In genomic region chr1:223401873-223402789, GRCh38 we compare ENCODE assay signal across 12 cellular contexts. TPM values are rescaled to one million over a fixed set of nuclear protein-coding genes. Genes with fewer than 3 reads are reported as not detected.
DNase-seq lines count a peak whose midpoint lies in the region; ATAC-seq and TF ChIP-seq lines count a peak whose summit lies in the region.
"Had no signal": no experiment of that assay in that cellular context is flagged by ENCODE, and none has a peak within 500 bp of the region (broad histone marks: within the 10 kb centered on the region; RNA-seq: fewer than 3 reads in every experiment).

No MANE protein-coding gene starts in this region.

- no peak overlapping the region for H3K4me3 Mint-ChIP-seq in activated naive CD4-positive, alpha-beta T cell treated with anti-CD3 and anti-CD28 coated beads for 36 hours
- no peak overlapping the region for H3K4me3 Mint-ChIP-seq in stimulated activated naive CD8-positive, alpha-beta T cell treated with anti-CD3 and anti-CD28 coated beads, Interleukin-15, amount 100 ng/mL, for 72 hours
- H3K4me3 Mint-ChIP-seq: stimulated activated naive B cell treated with anti-CD40 and anti-IgM and Interleukin-4, amounts not matched to agents 10 μg/mL and 1 μg/mL and 100 μg/mL, for 72 hours had no signal

- POLR2A ChIA-PET in GM10248 (lab: Yijun Ruan, JAX), result no interaction called here

- peaks cover 26% of the 10 kb centered on the region for H3K4me1 Mint-ChIP-seq in activated naive CD4-positive, alpha-beta T cell treated with anti-CD3 and anti-CD28 coated beads for 36 hours (ENCODE audit: low read depth)
- H3K4me1 Mint-ChIP-seq in stimulated activated naive CD8-positive, alpha-beta T cell treated with anti-CD3 and anti-CD28 coated beads, Interleukin-15, amount 100 ng/mL, for 72 hours, result peaks cover 23% of the 10 kb centered on the region
- H3K4me1 Mint-ChIP-seq: stimulated activated naive B cell treated with anti-CD40 and anti-IgM and Interleukin-4, amounts not matched to agents 10 μg/mL and 1 μg/mL and 100 μg/mL, for 72 hours had no signal

- intact Hi-C loops in activated naive CD4-positive, alpha-beta T cell treated with anti-CD3 and anti-CD28 coated beads for 36 hours (cut with micrococcal nuclease), result loop anchor here (5.0 kb wide), 1 partner anchor 115 kb away; no protein-coding TSS in a partner anchor

- TF ChIP-seq CTCF in GM10248 (IDR thresholded peaks at IDR 0.05; ENCODE audit: control extremely low read depth, extremely low read depth, low read depth, missing control alignments), result no peak

- peak; percentile 82 for ATAC-seq in esophagus mucosa
- ATAC-seq in stimulated activated naive CD8-positive, alpha-beta T cell treated with anti-CD3 and anti-CD28 coated beads, Interleukin-15, amount 100 ng/mL, for 72 hours, result peak; percentile 59
- ATAC-seq: stimulated activated naive B cell treated with anti-CD40 and anti-IgM and Interleukin-4, amounts not matched to agents 10 μg/mL and 1 μg/mL and 100 μg/mL, for 72 hours had no signal

- no peaks in the 10 kb centered on the region for H3K36me3 Mint-ChIP-seq in activated naive CD4-positive, alpha-beta T cell treated with anti-CD3 and anti-CD28 coated beads for 36 hours (ENCODE audit: low read depth)
- H3K36me3 Mint-ChIP-seq: stimulated activated naive B cell treated with anti-CD40 and anti-IgM and Interleukin-4, amounts not matched to agents 10 μg/mL and 1 μg/mL and 100 μg/mL, for 72 hours had no signal

- H3K27me3 Mint-ChIP-seq in activated naive CD4-positive, alpha-beta T cell treated with anti-CD3 and anti-CD28 coated beads for 36 hours (ENCODE audit: low read depth), result no peaks in the 10 kb centered on the region
- H3K27me3 Mint-ChIP-seq in stimulated activated naive CD8-positive, alpha-beta T cell treated with anti-CD3 and anti-CD28 coated beads, Interleukin-15, amount 100 ng/mL, for 72 hours, result no peaks in the 10 kb centered on the region

- CTCF ChIA-PET in activated naive CD4-positive, alpha-beta T cell treated with anti-CD3 and anti-CD28 coated beads for 36 hours (lab: Charles Lee), result no interaction called here
- CTCF ChIA-PET in GM10248 (lab: Yijun Ruan, JAX), result interaction anchor here (1.5 kb wide), 1 partner anchor 10 kb away, joined by 3 read pairs; no protein-coding TSS in a partner anchor

- no peak overlapping the region for H3K27ac Mint-ChIP-seq in activated naive CD4-positive, alpha-beta T cell treated with anti-CD3 and anti-CD28 coated beads for 36 hours
- no peak overlapping the region for H3K27ac Mint-ChIP-seq in stimulated activated naive CD8-positive, alpha-beta T cell treated with anti-CD3 and anti-CD28 coated beads, Interleukin-15, amount 100 ng/mL, for 72 hours
- H3K27ac Mint-ChIP-seq: stimulated activated naive B cell treated with anti-CD40 and anti-IgM and Interleukin-4, amounts not matched to agents 10 μg/mL and 1 μg/mL and 100 μg/mL, for 72 hours had no signal

- H3K9me3 Mint-ChIP-seq in activated naive CD4-positive, alpha-beta T cell treated with anti-CD3 and anti-CD28 coated beads for 36 hours, result peaks cover 4% of the 10 kb centered on the region
- peaks cover 14 to 17% of the 10 kb centered on the region in 2 donors for H3K9me3 Mint-ChIP-seq in stimulated activated naive CD8-positive, alpha-beta T cell treated with anti-CD3 and anti-CD28 coated beads, Interleukin-15, amount 100 ng/mL, for 72 hours

- DNase-seq in activated naive CD4-positive, alpha-beta T cell treated with anti-CD3 and anti-CD28 coated beads for 36 hours, result peak; percentile 26
- DNase-seq in activated naive CD4-positive, alpha-beta T cell treated with Interleukin-2 at 50 U/mL for 16 hours, result no peak
- DNase-seq in RKO (ENCODE audit: low spot score), result peak; percentile 63
- DNase-seq in stimulated activated naive CD8-positive, alpha-beta T cell treated with anti-CD3 and anti-CD28 coated beads, Interleukin-15, amount 100 ng/mL, for 72 hours, result no peak
- DNase-seq in GM10248 (ENCODE audit: extremely low spot score), result no peak
- no peak for DNase-seq in DMS114 treated with DMSO at 0.1 percent for 48 hours (lab: John Stamatoyannopoulos, UW; ENCODE audit: unreplicated experiment)
- DNase-seq in epidermal melanocyte (ENCODE audit: insufficient read length, low spot score), result no peak
- DNase-seq: aorta; heart left ventricle; NCI-H1092 treated with DMSO at 0.1 percent for 48 hours; stimulated activated naive B cell treated with anti-CD40 and anti-IgM and Interleukin-4, amounts not matched to agents 10 μg/mL and 1 μg/mL and 100 μg/mL, for 72 hours had no signal

RNA-seq across cellular contexts. Expression of gene CCDC185, which starts 8.9 kb away (rescaled TPM):
- total RNA-seq in activated naive CD4-positive, alpha-beta T cell treated with anti-CD3 and anti-CD28 coated beads for 36 hours, result not detected
- 0.24 TPM for total RNA-seq in esophagus mucosa
- total RNA-seq: aorta, heart left ventricle had no signal

RNA-seq across cellular contexts. Expression of gene SUSD4, which starts 38.2 kb away (rescaled TPM):
- total RNA-seq in activated naive CD4-positive, alpha-beta T cell treated with anti-CD3 and anti-CD28 coated beads for 36 hours, result 1 to 10 TPM; 1.1 to 1.8 TPM
- total RNA-seq in esophagus mucosa, result 42.2 TPM

Comparison
In these comparisons a context has a peak if more than half of its experiments do, and no peak if none do; other contexts are left out.
1. DNase-seq: peak in activated naive CD4-positive, alpha-beta T cell treated with anti-CD3 and anti-CD28 coated beads for 36 hours (single experiment) and RKO (single experiment); none in activated naive CD4-positive, alpha-beta T cell treated with Interleukin-2 at 50 U/mL for 16 hours (single experiment), stimulated activated naive CD8-positive, alpha-beta T cell treated with anti-CD3 and anti-CD28 coated beads, Interleukin-15, amount 100 ng/mL, for 72 hours (0 of 2), GM10248 (single experiment), DMS114 treated with DMSO at 0.1 percent for 48 hours (single experiment) and epidermal melanocyte (single experiment).
2. RNA of gene SUSD4, which starts 38.2 kb away (total RNA-seq): 42.2 TPM in esophagus mucosa (single experiment); 1.1 to 1.8 TPM in activated naive CD4-positive, alpha-beta T cell treated with anti-CD3 and anti-CD28 coated beads for 36 hours; every median in the first group is over 10 times any median in the second.